Comparison of ENCODE assay signal across 13 cellular contexts in genomic region chr12:131002271-131002670, GRCh38. TPM values are rescaled to one million over a fixed set of nuclear protein-coding genes. Genes with fewer than 3 reads are reported as not detected.
DNase-seq lines count a peak whose midpoint lies in the region; ATAC-seq and TF ChIP-seq lines count a peak whose summit lies in the region.
"Had no signal": no experiment of that assay in that cellular context is flagged by ENCODE, and none has a peak within 500 bp of the region (broad histone marks: within the 10 kb centered on the region; RNA-seq: fewer than 3 reads in every experiment).

No MANE protein-coding gene starts in this region.

- peaks cover 0 to 6% of the 10 kb centered on the region in 2 donors for H3K4me1 ChIP-seq in left lung
- H3K4me1 ChIP-seq in suprapubic skin, result peaks cover 5% of the 10 kb centered on the region
- H3K4me1 ChIP-seq in A673 (ENCODE audit: insufficient read depth, low read length, poor library complexity, severe bottlenecking), result no peaks in the 10 kb centered on the region

- H3K4me3 ChIP-seq in left lung (no peak overlapping the region), suprapubic skin (no peak overlapping the region), A673 (ENCODE audit: low read depth, low read length, poor library complexity, severe bottlenecking) (no peak overlapping the region)
- H3K4me3 ChIP-seq: PC-9 had no signal

- CTCF ChIA-PET in A673 (lab: Charles Lee), result no interaction called here

- H3K36me3 ChIP-seq in left lung (peaks cover 0 to 13% of the 10 kb centered on the region in 2 donors), suprapubic skin (no peaks in the 10 kb centered on the region), A673 (ENCODE audit: insufficient read depth, low read length, poor library complexity, severe bottlenecking) (no peaks in the 10 kb centered on the region)

- peak; percentile 81 for DNase-seq in GM13976 (ENCODE audit: low spot score)
- no peak for DNase-seq in left lung
- no peak for DNase-seq in suprapubic skin (ENCODE audit: low spot score in 2 of 2)
- DNase-seq in A673 (ENCODE audit: low spot score), result no peak
- DNase-seq in DMS 273 treated with DMSO at 0.1 percent for 48 hours (lab: John Stamatoyannopoulos, UW), result no peak
- DNase-seq: GDM1, KG1, naive B cell, NCI-H187 treated with DMSO at 0.1 percent for 48 hours, PC-9 had no signal

- 65% methylated on average over 2 of the region's 2 CpGs for WGBS in suprapubic skin

- TF ChIP-seq EP300 in suprapubic skin (IDR thresholded peaks at IDR 0.05), result no peak

- in situ Hi-C loops in GM13976 (cut with MboI; ENCODE audit: low sequenced_read_pairs, unreplicated experiment), result no loop called here

- POLR2A ChIA-PET in A673 (lab: Charles Lee; ENCODE audit: low non-redundant PET), result no interaction called here

- BruUV-seq in A673 (replicated peaks; lab: Mats Ljungman, UMichigan), result no TSS peak

- H3K9me3 ChIP-seq in left lung (no peaks in the 10 kb centered on the region), suprapubic skin (no peaks in the 10 kb centered on the region), A673 (ENCODE audit: low read depth, low read length, poor library complexity, severe bottlenecking) (no peaks in the 10 kb centered on the region)

- ATAC-seq in GM21717 (IDR thresholded peaks at IDR 0.05; ENCODE audit: unreplicated experiment) (peak; percentile 85), HG03442 (IDR thresholded peaks at IDR 0.05; ENCODE audit: unreplicated experiment) (peak; percentile 89), left lung (peak; percentile 92), GM19463 (IDR thresholded peaks at IDR 0.05; ENCODE audit: unreplicated experiment) (no peak)

- intact Hi-C loops in left lung (cut with DNase I), result no loop called here
- intact Hi-C loops in A673 (cut with micrococcal nuclease; ENCODE audit: unreplicated experiment), result no loop called here

- peak overlapping the region in 1 of 2 donors; percentile 70 for H3K27ac ChIP-seq in left lung
- H3K27ac ChIP-seq in suprapubic skin, result no peak overlapping the region
- no peak overlapping the region for H3K27ac ChIP-seq in A673 (ENCODE audit: low read depth, low read length, poor library complexity, severe bottlenecking)
- H3K27ac ChIP-seq: PC-9 had no signal

- no peak for TF ChIP-seq POLR2A in suprapubic skin (IDR thresholded peaks at IDR 0.05)

- TF ChIP-seq CTCF in GM13976 (IDR thresholded peaks at IDR 0.05; ENCODE audit: borderline replicate concordance, control extremely low read depth, extremely low read depth, insufficient read depth, missing control alignments) (no peak), left lung (IDR thresholded peaks at IDR 0.05) (no peak), suprapubic skin (IDR thresholded peaks at IDR 0.05) (no peak), A673 (conservative IDR thresholded peaks at IDR 0.05; ENCODE audit: low read depth, low read length) (no peak)

- H3K27me3 ChIP-seq in left lung (no peaks in the 10 kb centered on the region), suprapubic skin (peaks cover 15% of the 10 kb centered on the region), A673 (replicated peaks; ENCODE audit: insufficient read depth, low read depth, low read length, poor library complexity) (no peaks in the 10 kb centered on the region)

RNA-seq across cellular contexts. Expression of gene ADGRD1, which starts 48.6 kb away (rescaled TPM):
- total RNA-seq in left lung, result 100 to 1,000 TPM in 1 of 2 donors, 10 to 100 TPM in 1; 70.2 to 167 TPM
- 10 to 100 TPM in 2 of 4 donors, 1 to 10 TPM in 2; 4.2 to 12.4 (median 10.4) TPM for total RNA-seq in suprapubic skin
- not detected in 2 replicates for total RNA-seq in A673 (2021)
- total RNA-seq: PC-9 had no signal

Comparison
In these comparisons a context has a peak if more than half of its experiments do, and no peak if none do; other contexts are left out.
1. RNA of gene ADGRD1, which starts 48.6 kb away (total RNA-seq): 70.2 to 167 TPM in left lung; 4.2 to 12.4 TPM in suprapubic skin and not detected in A673; every median in the first group is over 4 times any median in the second.